In genomic region chrX:133986008-133986683, GRCh38 we compare ENCODE assay signal across 1 cellular context.
TF ChIP-seq lines count a peak whose summit lies in the region.

No MANE protein-coding gene starts in this region.

TF ChIP-seq in HepG2, 621 proteins besides CTCF, POLR2A, EP300 and RAD21 (continued from another document and continues in another):
- TF ChIP-seq ARHGAP35 (CRISPR knock-in tag; IDR thresholded peaks at IDR 0.05; ENCODE audit: borderline replicate concordance): no peak
- TF ChIP-seq, protein P1, sequence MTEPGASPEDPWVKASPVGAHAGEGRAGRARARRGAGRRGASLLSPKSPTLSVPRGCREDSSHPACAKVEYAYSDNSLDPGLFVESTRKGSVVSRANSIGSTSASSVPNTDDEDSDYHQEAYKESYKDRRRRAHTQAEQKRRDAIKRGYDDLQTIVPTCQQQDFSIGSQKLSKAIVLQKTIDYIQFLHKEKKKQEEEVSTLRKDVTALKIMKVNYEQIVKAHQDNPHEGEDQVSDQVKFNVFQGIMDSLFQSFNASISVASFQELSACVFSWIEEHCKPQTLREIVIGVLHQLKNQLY (CRISPR knock-in tag; IDR thresholded peaks at IDR 0.05): no peak
- no peak for TF ChIP-seq ARNTL (CRISPR knock-in tag; IDR thresholded peaks at IDR 0.05)
- no peak for TF ChIP-seq ZNF572 (CRISPR knock-in tag; IDR thresholded peaks at IDR 0.05)
- no peak for TF ChIP-seq TBL1XR1 (IDR thresholded peaks at IDR 0.05; ENCODE audit: borderline replicate concordance, low read length, partially characterized antibody)
- no peak for TF ChIP-seq PREB (CRISPR knock-in tag; IDR thresholded peaks at IDR 0.05)
- TF ChIP-seq CHCHD3 (CRISPR knock-in tag; IDR thresholded peaks at IDR 0.05): no peak
- TF ChIP-seq ZNF468 (CRISPR knock-in tag; IDR thresholded peaks at IDR 0.05): no peak
- no peak for TF ChIP-seq MED8 (CRISPR knock-in tag; IDR thresholded peaks at IDR 0.05; ENCODE audit: insufficient replicate concordance)
- no peak for TF ChIP-seq ZBTB4 (CRISPR knock-in tag; IDR thresholded peaks at IDR 0.05; ENCODE audit: borderline replicate concordance)
- peak; percentile 39; the same call in 1 of the 2 replicates for TF ChIP-seq MAFF (IDR thresholded peaks at IDR 0.05; ENCODE audit: low read depth, low read length)
- TF ChIP-seq DNMT3B (CRISPR knock-in tag; conservative IDR thresholded peaks at IDR 0.05): no peak
- TF ChIP-seq HNRNPL (IDR thresholded peaks at IDR 0.05; ENCODE audit: low read depth, low read length): 0 out of 2 replicates have a peak, but pooled peaks have one; percentile 3
- TF ChIP-seq, protein P2, sequence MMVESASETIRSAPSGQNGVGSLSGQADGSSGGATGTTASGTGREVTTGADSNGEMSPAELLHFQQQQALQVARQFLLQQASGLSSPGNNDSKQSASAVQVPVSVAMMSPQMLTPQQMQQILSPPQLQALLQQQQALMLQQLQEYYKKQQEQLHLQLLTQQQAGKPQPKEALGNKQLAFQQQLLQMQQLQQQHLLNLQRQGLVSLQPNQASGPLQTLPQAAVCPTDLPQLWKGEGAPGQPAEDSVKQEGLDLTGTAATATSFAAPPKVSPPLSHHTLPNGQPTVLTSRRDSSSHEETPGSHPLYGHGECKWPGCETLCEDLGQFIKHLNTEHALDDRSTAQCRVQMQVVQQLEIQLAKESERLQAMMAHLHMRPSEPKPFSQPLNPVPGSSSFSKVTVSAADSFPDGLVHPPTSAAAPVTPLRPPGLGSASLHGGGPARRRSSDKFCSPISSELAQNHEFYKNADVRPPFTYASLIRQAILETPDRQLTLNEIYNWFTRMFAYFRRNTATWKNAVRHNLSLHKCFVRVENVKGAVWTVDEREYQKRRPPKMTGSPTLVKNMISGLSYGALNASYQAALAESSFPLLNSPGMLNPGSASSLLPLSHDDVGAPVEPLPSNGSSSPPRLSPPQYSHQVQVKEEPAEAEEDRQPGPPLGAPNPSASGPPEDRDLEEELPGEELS (CRISPR knock-in tag; IDR thresholded peaks at IDR 0.05): 0 out of 2 replicates have a peak, but pooled peaks have one; percentile 11
- TF ChIP-seq TAF15 (IDR thresholded peaks at IDR 0.05; ENCODE audit: low read depth, low read length, poor library complexity, severe bottlenecking): no peak
- no peak for TF ChIP-seq ZFP36L2 (CRISPR knock-in tag; IDR thresholded peaks at IDR 0.05)
- peak; percentile 5 for TF ChIP-seq TAF1 (CRISPR knock-in tag; IDR thresholded peaks at IDR 0.05)
- TF ChIP-seq GPBP1L1 (CRISPR knock-in tag; IDR thresholded peaks at IDR 0.05): no peak
- TF ChIP-seq ZBTB3 (CRISPR knock-in tag; IDR thresholded peaks at IDR 0.05; ENCODE audit: borderline replicate concordance, low read depth): no peak
- no peak for TF ChIP-seq SP2 (CRISPR knock-in tag; IDR thresholded peaks at IDR 0.05)
- no peak for TF ChIP-seq TCF12 (IDR thresholded peaks at IDR 0.05)
- TF ChIP-seq TCF12 (CRISPR knock-in tag; IDR thresholded peaks at IDR 0.05): no peak
- TF ChIP-seq NFKB2 (CRISPR knock-in tag; IDR thresholded peaks at IDR 0.05; ENCODE audit: borderline replicate concordance): no peak
- no peak for TF ChIP-seq KDM5B (CRISPR knock-in tag; IDR thresholded peaks at IDR 0.05; ENCODE audit: borderline replicate concordance)
- TF ChIP-seq, protein P3, sequence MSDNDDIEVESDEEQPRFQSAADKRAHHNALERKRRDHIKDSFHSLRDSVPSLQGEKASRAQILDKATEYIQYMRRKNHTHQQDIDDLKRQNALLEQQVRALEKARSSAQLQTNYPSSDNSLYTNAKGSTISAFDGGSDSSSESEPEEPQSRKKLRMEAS (IDR thresholded peaks at IDR 0.05): no peak
- TF ChIP-seq, protein P4, sequence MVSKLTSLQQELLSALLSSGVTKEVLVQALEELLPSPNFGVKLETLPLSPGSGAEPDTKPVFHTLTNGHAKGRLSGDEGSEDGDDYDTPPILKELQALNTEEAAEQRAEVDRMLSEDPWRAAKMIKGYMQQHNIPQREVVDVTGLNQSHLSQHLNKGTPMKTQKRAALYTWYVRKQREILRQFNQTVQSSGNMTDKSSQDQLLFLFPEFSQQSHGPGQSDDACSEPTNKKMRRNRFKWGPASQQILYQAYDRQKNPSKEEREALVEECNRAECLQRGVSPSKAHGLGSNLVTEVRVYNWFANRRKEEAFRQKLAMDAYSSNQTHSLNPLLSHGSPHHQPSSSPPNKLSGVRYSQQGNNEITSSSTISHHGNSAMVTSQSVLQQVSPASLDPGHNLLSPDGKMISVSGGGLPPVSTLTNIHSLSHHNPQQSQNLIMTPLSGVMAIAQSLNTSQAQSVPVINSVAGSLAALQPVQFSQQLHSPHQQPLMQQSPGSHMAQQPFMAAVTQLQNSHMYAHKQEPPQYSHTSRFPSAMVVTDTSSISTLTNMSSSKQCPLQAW (CRISPR knock-in tag; IDR thresholded peaks at IDR 0.05): no peak
- TF ChIP-seq ZNF12 (CRISPR knock-in tag; IDR thresholded peaks at IDR 0.05): no peak
- no peak for TF ChIP-seq ZNF367 (CRISPR knock-in tag; IDR thresholded peaks at IDR 0.05; ENCODE audit: borderline replicate concordance)
- no peak for TF ChIP-seq ZNF747 (CRISPR knock-in tag; IDR thresholded peaks at IDR 0.05; ENCODE audit: borderline replicate concordance)
- TF ChIP-seq, protein P5, sequence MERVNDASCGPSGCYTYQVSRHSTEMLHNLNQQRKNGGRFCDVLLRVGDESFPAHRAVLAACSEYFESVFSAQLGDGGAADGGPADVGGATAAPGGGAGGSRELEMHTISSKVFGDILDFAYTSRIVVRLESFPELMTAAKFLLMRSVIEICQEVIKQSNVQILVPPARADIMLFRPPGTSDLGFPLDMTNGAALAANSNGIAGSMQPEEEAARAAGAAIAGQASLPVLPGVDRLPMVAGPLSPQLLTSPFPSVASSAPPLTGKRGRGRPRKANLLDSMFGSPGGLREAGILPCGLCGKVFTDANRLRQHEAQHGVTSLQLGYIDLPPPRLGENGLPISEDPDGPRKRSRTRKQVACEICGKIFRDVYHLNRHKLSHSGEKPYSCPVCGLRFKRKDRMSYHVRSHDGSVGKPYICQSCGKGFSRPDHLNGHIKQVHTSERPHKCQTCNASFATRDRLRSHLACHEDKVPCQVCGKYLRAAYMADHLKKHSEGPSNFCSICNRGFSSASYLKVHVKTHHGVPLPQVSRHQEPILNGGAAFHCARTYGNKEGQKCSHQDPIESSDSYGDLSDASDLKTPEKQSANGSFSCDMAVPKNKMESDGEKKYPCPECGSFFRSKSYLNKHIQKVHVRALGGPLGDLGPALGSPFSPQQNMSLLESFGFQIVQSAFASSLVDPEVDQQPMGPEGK (CRISPR knock-in tag; IDR thresholded peaks at IDR 0.05): peak; percentile 97
- TF ChIP-seq RBM22 (optimal IDR thresholded peaks at IDR 0.05; ENCODE audit: low read length): peak; percentile 87
- TF ChIP-seq POLR2AphosphoS5 (IDR thresholded peaks at IDR 0.05; ENCODE audit: low read depth, low read length): peak; percentile 34; the same call in 1 of the 2 replicates
- no peak for TF ChIP-seq ZBTB40 (IDR thresholded peaks at IDR 0.05)
- no peak for TF ChIP-seq ZBTB40 (CRISPR knock-in tag; IDR thresholded peaks at IDR 0.05)
- TF ChIP-seq ZBTB7B (CRISPR knock-in tag; IDR thresholded peaks at IDR 0.05): peak; percentile 34; the same call in 1 of the 2 replicates
